In genomic region chr12:38139456-38139855, GRCh38 we compare ENCODE assay signal across 1 cellular context.
TF ChIP-seq lines count a peak whose summit lies in the region.

No MANE protein-coding gene starts in this region.

TF ChIP-seq in A549, 52 proteins besides CTCF, POLR2A, EP300 and RAD21 (continued from another document):
- TF ChIP-seq, protein P1, sequence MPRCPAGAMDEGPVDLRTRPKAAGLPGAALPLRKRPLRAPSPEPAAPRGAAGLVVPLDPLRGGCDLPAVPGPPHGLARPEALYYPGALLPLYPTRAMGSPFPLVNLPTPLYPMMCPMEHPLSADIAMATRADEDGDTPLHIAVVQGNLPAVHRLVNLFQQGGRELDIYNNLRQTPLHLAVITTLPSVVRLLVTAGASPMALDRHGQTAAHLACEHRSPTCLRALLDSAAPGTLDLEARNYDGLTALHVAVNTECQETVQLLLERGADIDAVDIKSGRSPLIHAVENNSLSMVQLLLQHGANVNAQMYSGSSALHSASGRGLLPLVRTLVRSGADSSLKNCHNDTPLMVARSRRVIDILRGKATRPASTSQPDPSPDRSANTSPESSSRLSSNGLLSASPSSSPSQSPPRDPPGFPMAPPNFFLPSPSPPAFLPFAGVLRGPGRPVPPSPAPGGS (IDR thresholded peaks at IDR 0.05) = no peak
- TF ChIP-seq TFCP2L1 (CRISPR knock-in tag; IDR thresholded peaks at IDR 0.05) (no peak), RCOR1 (IDR thresholded peaks at IDR 0.05; ENCODE audit: low read depth, low read length) (no peak), ZFP36 (IDR thresholded peaks at IDR 0.05; ENCODE audit: borderline replicate concordance, partially characterized antibody) (no peak), HEYL (CRISPR knock-in tag; IDR thresholded peaks at IDR 0.05) (no peak), ZC3H11A (IDR thresholded peaks at IDR 0.05) (no peak), MAFK (IDR thresholded peaks at IDR 0.05; ENCODE audit: partially characterized antibody) (no peak), CHD2 (IDR thresholded peaks at IDR 0.05; ENCODE audit: low read length, partially characterized antibody) (no peak), ELK1 (IDR thresholded peaks at IDR 0.05; ENCODE audit: low read depth, low read length) (no peak), HDAC2 (IDR thresholded peaks at IDR 0.05) (no peak)
- TF ChIP-seq, protein P2, sequence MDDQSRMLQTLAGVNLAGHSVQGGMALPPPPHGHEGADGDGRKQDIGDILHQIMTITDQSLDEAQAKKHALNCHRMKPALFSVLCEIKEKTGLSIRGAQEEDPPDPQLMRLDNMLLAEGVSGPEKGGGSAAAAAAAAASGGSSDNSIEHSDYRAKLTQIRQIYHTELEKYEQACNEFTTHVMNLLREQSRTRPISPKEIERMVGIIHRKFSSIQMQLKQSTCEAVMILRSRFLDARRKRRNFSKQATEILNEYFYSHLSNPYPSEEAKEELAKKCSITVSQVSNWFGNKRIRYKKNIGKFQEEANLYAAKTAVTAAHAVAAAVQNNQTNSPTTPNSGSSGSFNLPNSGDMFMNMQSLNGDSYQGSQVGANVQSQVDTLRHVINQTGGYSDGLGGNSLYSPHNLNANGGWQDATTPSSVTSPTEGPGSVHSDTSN (IDR thresholded peaks at IDR 0.05) = no peak
TF ChIP-seq in A549: peak in this region for 0.
